ENCODE assay signal across 2 cellular contexts in genomic region chr6:45478235-45478634, GRCh38.
TF ChIP-seq lines count a peak whose summit lies in the region.

No MANE protein-coding gene starts in this region.

TF ChIP-seq in SK-N-SH, 30 proteins besides CTCF, POLR2A, EP300 and RAD21 (continued from another document and continues in another):
- TF ChIP-seq YY1 (IDR thresholded peaks at IDR 0.05; ENCODE audit: low read depth): no peak
- no peak for TF ChIP-seq IRF3 (IDR thresholded peaks at IDR 0.05; ENCODE audit: low read depth, low read length)
- TF ChIP-seq EZH2phosphoT487 (IDR thresholded peaks at IDR 0.05; ENCODE audit: borderline replicate concordance, low read depth): no peak
- TF ChIP-seq RCOR1 (IDR thresholded peaks at IDR 0.05; ENCODE audit: low read length): no peak
- TF ChIP-seq TAF1 (IDR thresholded peaks at IDR 0.05; ENCODE audit: borderline replicate concordance, low read depth, low read length): no peak
- no peak for TF ChIP-seq MXI1 (IDR thresholded peaks at IDR 0.05; ENCODE audit: low read depth, low read length)
- no peak for TF ChIP-seq CHD2 (IDR thresholded peaks at IDR 0.05; ENCODE audit: low read length, partially characterized antibody)
- peak; percentile 49; the same call in 1 of the 2 replicates for TF ChIP-seq NFIC (IDR thresholded peaks at IDR 0.05; ENCODE audit: borderline replicate concordance)
- no peak for TF ChIP-seq USF2 (IDR thresholded peaks at IDR 0.05; ENCODE audit: borderline replicate concordance, low read depth, low read length)
- peak; percentile 85 for TF ChIP-seq JUND (IDR thresholded peaks at IDR 0.05)
- TF ChIP-seq REST (IDR thresholded peaks at IDR 0.05; ENCODE audit: low read depth, low read length): no peak
- TF ChIP-seq SMC3 (IDR thresholded peaks at IDR 0.05; ENCODE audit: low read depth, low read length): no peak
- TF ChIP-seq TCF12 (IDR thresholded peaks at IDR 0.05): peak; percentile 75
- no peak for TF ChIP-seq GATA2 (CRISPR knock-in tag; IDR thresholded peaks at IDR 0.05)
- TF ChIP-seq, protein P1, sequence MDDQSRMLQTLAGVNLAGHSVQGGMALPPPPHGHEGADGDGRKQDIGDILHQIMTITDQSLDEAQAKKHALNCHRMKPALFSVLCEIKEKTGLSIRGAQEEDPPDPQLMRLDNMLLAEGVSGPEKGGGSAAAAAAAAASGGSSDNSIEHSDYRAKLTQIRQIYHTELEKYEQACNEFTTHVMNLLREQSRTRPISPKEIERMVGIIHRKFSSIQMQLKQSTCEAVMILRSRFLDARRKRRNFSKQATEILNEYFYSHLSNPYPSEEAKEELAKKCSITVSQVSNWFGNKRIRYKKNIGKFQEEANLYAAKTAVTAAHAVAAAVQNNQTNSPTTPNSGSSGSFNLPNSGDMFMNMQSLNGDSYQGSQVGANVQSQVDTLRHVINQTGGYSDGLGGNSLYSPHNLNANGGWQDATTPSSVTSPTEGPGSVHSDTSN (IDR thresholded peaks at IDR 0.05): peak; percentile 79
- peak; percentile 84 for TF ChIP-seq FOSL2 (IDR thresholded peaks at IDR 0.05; ENCODE audit: borderline replicate concordance, low read depth)
- no peak for TF ChIP-seq ZBTB33 (IDR thresholded peaks at IDR 0.05; ENCODE audit: borderline replicate concordance, low read depth)
- no peak for TF ChIP-seq RXRA (IDR thresholded peaks at IDR 0.05; ENCODE audit: borderline replicate concordance, low read depth)
- TF ChIP-seq, protein P2, sequence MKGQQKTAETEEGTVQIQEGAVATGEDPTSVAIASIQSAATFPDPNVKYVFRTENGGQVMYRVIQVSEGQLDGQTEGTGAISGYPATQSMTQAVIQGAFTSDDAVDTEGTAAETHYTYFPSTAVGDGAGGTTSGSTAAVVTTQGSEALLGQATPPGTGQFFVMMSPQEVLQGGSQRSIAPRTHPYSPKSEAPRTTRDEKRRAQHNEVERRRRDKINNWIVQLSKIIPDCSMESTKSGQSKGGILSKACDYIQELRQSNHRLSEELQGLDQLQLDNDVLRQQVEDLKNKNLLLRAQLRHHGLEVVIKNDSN (IDR thresholded peaks at IDR 0.05; ENCODE audit: borderline replicate concordance, low read depth): no peak
- no peak for TF ChIP-seq POLR2AphosphoS5 (IDR thresholded peaks at IDR 0.05; ENCODE audit: low read depth, low read length)

TF ChIP-seq in GM23338, 12 proteins besides CTCF, POLR2A, EP300 and RAD21:
- TF ChIP-seq ETS1 (IDR thresholded peaks at IDR 0.05): no peak
- TF ChIP-seq JUNB (IDR thresholded peaks at IDR 0.05; ENCODE audit: unreplicated experiment): no peak
- no peak for TF ChIP-seq ZNF114 (CRISPR knock-in tag; IDR thresholded peaks at IDR 0.05)
- TF ChIP-seq STAT1 (IDR thresholded peaks at IDR 0.05; ENCODE audit: unreplicated experiment): no peak
- no peak for TF ChIP-seq CREB1 (CRISPR knock-in tag; IDR thresholded peaks at IDR 0.05; ENCODE audit: low read depth)
- no peak for TF ChIP-seq EZH2 (IDR thresholded peaks at IDR 0.05; ENCODE audit: low read depth, unreplicated experiment)
- no peak for TF ChIP-seq REST (IDR thresholded peaks at IDR 0.05; ENCODE audit: unreplicated experiment)
- TF ChIP-seq POLR2AphosphoS5 (IDR thresholded peaks at IDR 0.05; ENCODE audit: low read depth): no peak
- TF ChIP-seq EZH2phosphoT487 (IDR thresholded peaks at IDR 0.05; ENCODE audit: unreplicated experiment): no peak
- no peak for TF ChIP-seq NANOG (IDR thresholded peaks at IDR 0.05; ENCODE audit: borderline replicate concordance)
- TF ChIP-seq ZNF462 (CRISPR knock-in tag; IDR thresholded peaks at IDR 0.05): no peak
- TF ChIP-seq ZNF331 (CRISPR knock-in tag; IDR thresholded peaks at IDR 0.05; ENCODE audit: low read depth): no peak
